In the genomic region with DNA sequence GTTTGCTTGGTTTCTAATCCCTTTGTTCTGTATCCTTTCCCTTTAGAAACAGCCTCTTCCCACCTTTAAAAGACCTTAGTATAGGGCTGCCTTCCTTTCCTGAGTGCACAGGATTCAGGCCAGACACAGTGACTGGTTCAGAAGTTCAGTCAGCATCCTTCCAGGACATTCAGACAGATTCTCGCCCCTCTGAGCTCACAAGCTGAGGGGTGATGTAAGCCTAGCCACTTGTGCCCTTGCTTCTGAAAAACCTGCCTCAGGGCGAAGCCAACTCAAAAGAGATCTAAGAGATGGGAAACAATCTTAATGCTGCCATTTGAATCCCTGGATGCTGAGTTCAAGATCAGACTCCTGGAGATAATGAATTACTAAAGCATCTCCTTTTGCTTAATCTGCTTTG, we compare ENCODE assay signal across 17 cellular contexts. TPM values are rescaled to one million over a fixed set of nuclear protein-coding genes. Genes with fewer than 3 reads are reported as not detected.
DNase-seq lines count a peak whose midpoint lies in the region; FAIRE-seq and TF ChIP-seq lines count a peak whose summit lies in the region.
"Had no signal": no experiment of that assay in that cellular context is flagged by ENCODE, and none has a peak within 500 bp of the region (broad histone marks: within the 10 kb centered on the region; RNA-seq: fewer than 3 reads in every experiment).

No MANE protein-coding gene starts in this region.

- H3K4me1 Mint-ChIP-seq in HFFc6 (ENCODE audit: low read depth) (peaks cover 64% of the 10 kb centered on the region), astrocyte (ENCODE audit: low read depth, unreplicated experiment) (peaks cover 24% of the 10 kb centered on the region)
- H3K4me1 Mint-ChIP-seq: CD14-positive monocyte had no signal

- peaks cover 13% of the 10 kb centered on the region for H3K4me1 ChIP-seq in astrocyte (ENCODE audit: insufficient read depth, low read length)
- H3K4me1 ChIP-seq: Caco-2 had no signal

- no peaks in the 10 kb centered on the region; the same call in none of the 2 replicates for H3K27me3 Mint-ChIP-seq in HFFc6 (ENCODE audit: insufficient read depth)
- no peaks in the 10 kb centered on the region for H3K27me3 Mint-ChIP-seq in astrocyte (ENCODE audit: low read depth, unreplicated experiment)

- H3K36me3 ChIP-seq in astrocyte (ENCODE audit: insufficient read depth, low read length) = no peaks in the 10 kb centered on the region

- no peaks in the 10 kb centered on the region for H3K9me3 Mint-ChIP-seq in HFFc6
- H3K9me3 Mint-ChIP-seq in astrocyte (ENCODE audit: unreplicated experiment) = no peaks in the 10 kb centered on the region
- H3K9me3 Mint-ChIP-seq: CD8-positive, alpha-beta T cell had no signal

- no peak for FAIRE-seq in astrocyte (lab: Jason Lieb, UNC)
- FAIRE-seq: GM12878, GM18507, HepG2, HTR-8/SVneo had no signal

- no peaks in the 10 kb centered on the region for H3K36me3 Mint-ChIP-seq in HFFc6 (ENCODE audit: low read depth)
- no peaks in the 10 kb centered on the region for H3K36me3 Mint-ChIP-seq in astrocyte (ENCODE audit: low read depth, unreplicated experiment)
- H3K36me3 Mint-ChIP-seq: CD14-positive monocyte; CD8-positive, alpha-beta T cell had no signal

- no peak overlapping the region for H2AFZ ChIP-seq in astrocyte (ENCODE audit: low read depth, low read length)

- no peaks in the 10 kb centered on the region for H3K27me3 ChIP-seq in astrocyte (ENCODE audit: insufficient read depth, low read length)

- H3K79me2 ChIP-seq in astrocyte (ENCODE audit: insufficient read depth, low read length) = no peaks in the 10 kb centered on the region

- H3K9ac ChIP-seq in astrocyte (ENCODE audit: low read length) = no peak overlapping the region

- H3K9me3 ChIP-seq in astrocyte (ENCODE audit: insufficient read depth, low read depth, low read length) = no peaks in the 10 kb centered on the region
- H3K9me3 ChIP-seq: Caco-2 had no signal

- H4K20me1 ChIP-seq in astrocyte (ENCODE audit: insufficient read depth, low read length) = no peaks in the 10 kb centered on the region

- peak overlapping the region; percentile 57 for H3K27ac Mint-ChIP-seq in HFFc6
- peak overlapping the region; percentile 28 for H3K27ac Mint-ChIP-seq in astrocyte (ENCODE audit: unreplicated experiment)
- H3K27ac Mint-ChIP-seq: CD8-positive, alpha-beta T cell had no signal

- H3K4me2 ChIP-seq in astrocyte (ENCODE audit: low read length) = no peak overlapping the region

- no peak overlapping the region for H3K4me3 Mint-ChIP-seq in HFFc6
- H3K4me3 Mint-ChIP-seq in astrocyte (ENCODE audit: unreplicated experiment) = no peak overlapping the region
- H3K4me3 Mint-ChIP-seq: CD14-positive monocyte; CD8-positive, alpha-beta T cell had no signal

- DNase-seq in EH (ENCODE audit: low read depth) (peak; percentile 54), HFFc6 (no peak), astrocyte (ENCODE audit: low read depth) (no peak), kidney tubule cell (ENCODE audit: low spot score) (peak; percentile 33), inferior parietal cortex (ENCODE audit: extremely low spot score) (no peak), NCI-H82 (lab: John Stamatoyannopoulos, UW) (no peak), NCI-H2107 (lab: John Stamatoyannopoulos, UW) (no peak)
- DNase-seq: Caco-2; CD8-positive, alpha-beta T cell; DND-41; H7 had no signal

- no peak overlapping the region for H3K27ac ChIP-seq in astrocyte (ENCODE audit: low read depth, low read length)
- H3K27ac ChIP-seq: 22Rv1 had no signal

- no peak overlapping the region for H3K4me3 ChIP-seq in astrocyte (ENCODE audit: insufficient read depth, low read depth, low read length)
- H3K4me3 ChIP-seq: GM12878 had no signal

- TF ChIP-seq CTCF in HFFc6 (IDR thresholded peaks at IDR 0.05) (no peak), astrocyte (IDR thresholded peaks at IDR 0.05; ENCODE audit: insufficient read depth, low read depth, low read length) (no peak)

RNA-seq across cellular contexts. Expression of a gene that starts 6.7 kb away (rescaled TPM):
- 10 to 100 TPM; 10.7 to 12.2 (median 11.3) TPM for total RNA-seq in HFFc6 (2021; fragmentation: NEBNext Ultra II Directional; extraction: Animal tissue kit (Norgen Biotek cat#: 25700))
- total RNA-seq in astrocyte = 8.2 and 8.3 TPM in 2 replicates

Comparison
In these comparisons a context has a peak if more than half of its experiments do, and no peak if none do; other contexts are left out.
1. DNase-seq: peak in EH (single experiment) and kidney tubule cell (single experiment); none in HFFc6 (single experiment), astrocyte (single experiment), inferior parietal cortex (single experiment), NCI-H82 (single experiment) and NCI-H2107 (single experiment).